Comparison of ENCODE assay signal across 29 cellular contexts in genomic region chr11:123558536-123559315, GRCh38.
DNase-seq lines count a peak whose midpoint lies in the region; TF ChIP-seq lines count a peak whose summit lies in the region.
"Had no signal": no experiment of that assay in that cellular context is flagged by ENCODE, and none has a peak within 500 bp of the region (broad histone marks: within the 10 kb centered on the region; RNA-seq: fewer than 3 reads in every experiment).

No MANE protein-coding gene starts in this region.

- H3K4me1 ChIP-seq in mammary epithelial cell (ENCODE audit: insufficient read depth, low read length), result no peaks in the 10 kb centered on the region
- H3K4me1 ChIP-seq in breast epithelium, result peaks cover 6 to 7% of the 10 kb centered on the region in 2 donors
- peaks cover 7% of the 10 kb centered on the region for H3K4me1 ChIP-seq in adipocyte (ENCODE audit: control insufficient read depth, insufficient read depth, low read length)
- no peaks in the 10 kb centered on the region for H3K4me1 ChIP-seq in mesenchymal stem cell (ENCODE audit: control insufficient read depth, insufficient read depth, low read depth, low read length)
- H3K4me1 ChIP-seq in neuronal stem cell (ENCODE audit: control insufficient read depth in 2 of 2, insufficient read depth in 1 of 2, low read depth in 1 of 2, low read length in 2 of 2), result peaks cover 10 to 25% of the 10 kb centered on the region in 2 donors
- H3K4me1 ChIP-seq: foreskin keratinocyte, uterus had no signal

- H3K27me3 ChIP-seq in mammary epithelial cell (ENCODE audit: insufficient read depth, low read length) (peaks cover 9% of the 10 kb centered on the region), breast epithelium (no peaks in the 10 kb centered on the region), adipocyte (replicated peaks; ENCODE audit: control insufficient read depth, insufficient read depth, low read length) (no peaks in the 10 kb centered on the region), mesenchymal stem cell (ENCODE audit: control insufficient read depth in 1 of 2, insufficient read depth in 1 of 2, low read length in 2 of 2) (peaks cover 0 to 5% of the 10 kb centered on the region in 2 experiments), neuronal stem cell (ENCODE audit: control insufficient read depth in 3 of 3, insufficient read depth in 3 of 3, low read depth in 1 of 3, low read length in 3 of 3) (no peaks in the 10 kb centered on the region)
- H3K27me3 ChIP-seq: neutrophil, sigmoid colon, suprapubic skin, uterus had no signal

- intact Hi-C loops in mammary epithelial cell (cut with micrococcal nuclease), result no loop called here
- intact Hi-C loops in breast epithelium (cut with DNase I; ENCODE audit: low total_unique reads), result no loop called here

- H2BK120ac ChIP-seq in mesenchymal stem cell (ENCODE audit: low read depth, low read length) (no peak overlapping the region), neuronal stem cell (ENCODE audit: low read depth, low read length) (no peak overlapping the region)

- H3K14ac ChIP-seq in mesenchymal stem cell (ENCODE audit: low read length in 2 of 2) (no peak overlapping the region), neuronal stem cell (ENCODE audit: low read length) (no peak overlapping the region)

- H3K18ac ChIP-seq in mesenchymal stem cell (ENCODE audit: low read depth in 1 of 2, low read length in 2 of 2) (no peak overlapping the region), neuronal stem cell (ENCODE audit: low read length) (no peak overlapping the region)

- dilution Hi-C loops in mammary epithelial cell (cut with HindIII; ENCODE audit: low sequenced_read_pairs), result no loop called here

- H3K36me3 ChIP-seq in mammary epithelial cell (ENCODE audit: insufficient read depth, low read length) (no peaks in the 10 kb centered on the region), breast epithelium (no peaks in the 10 kb centered on the region), adipocyte (ENCODE audit: control insufficient read depth, insufficient read depth, low read length, severe bottlenecking) (no peaks in the 10 kb centered on the region), mesenchymal stem cell (ENCODE audit: control insufficient read depth in 1 of 2, insufficient read depth in 2 of 2, low read depth in 1 of 2, low read length in 2 of 2) (no peaks in the 10 kb centered on the region), neuronal stem cell (replicated peaks in 1 of 2; ENCODE audit: control insufficient read depth in 2 of 2, insufficient read depth in 2 of 2, low read length in 2 of 2) (no peaks in the 10 kb centered on the region)
- H3K36me3 ChIP-seq: neutrophil, sigmoid colon, suprapubic skin, uterus had no signal

- no peak for TF ChIP-seq POLR2A in breast epithelium (IDR thresholded peaks at IDR 0.05)

- H3K79me2 ChIP-seq in mammary epithelial cell (ENCODE audit: insufficient read depth, low read length), result no peaks in the 10 kb centered on the region

- H3K79me1 ChIP-seq in mesenchymal stem cell (replicated peaks; ENCODE audit: low read length, poor library complexity, severe bottlenecking), result peaks cover 2% of the 10 kb centered on the region
- no peaks in the 10 kb centered on the region for H3K79me1 ChIP-seq in neuronal stem cell (ENCODE audit: low read depth, low read length)

- H3K4ac ChIP-seq in mesenchymal stem cell (ENCODE audit: low read depth in 1 of 2, low read length in 2 of 2), result no peak overlapping the region
- no peak overlapping the region for H3K4ac ChIP-seq in neuronal stem cell (ENCODE audit: low read length)

- H2AK5ac ChIP-seq in mesenchymal stem cell (ENCODE audit: low read length, severe bottlenecking), result no peak overlapping the region
- no peak overlapping the region for H2AK5ac ChIP-seq in neuronal stem cell (ENCODE audit: low read depth, low read length)

- in situ Hi-C loops in mammary epithelial cell (cut with MboI; ENCODE audit: low sequenced_read_pairs in 2 of 2), result no loop called here

- H3K4me2 ChIP-seq in mammary epithelial cell (ENCODE audit: insufficient read depth, low read depth, low read length) (peak overlapping the region; percentile 11), mesenchymal stem cell (ENCODE audit: low read length, poor library complexity, severe bottlenecking) (no peak overlapping the region), neuronal stem cell (ENCODE audit: insufficient read depth, low read length, poor library complexity, severe bottlenecking) (no peak overlapping the region)
- H3K4me2 ChIP-seq: A549 had no signal

- H3K27ac ChIP-seq in mammary epithelial cell (ENCODE audit: insufficient read depth, low read depth, low read length), result no peak overlapping the region
- H3K27ac ChIP-seq in breast epithelium, result no peak overlapping the region
- H3K27ac ChIP-seq in mesenchymal stem cell (ENCODE audit: low read length, poor library complexity, severe bottlenecking), result no peak overlapping the region
- H3K27ac ChIP-seq in neuronal stem cell (replicated peaks; ENCODE audit: low read length), result no peak overlapping the region
- H3K27ac ChIP-seq: A549, coronary artery, foreskin keratinocyte, neutrophil, psoas muscle had no signal

- no peaks in the 10 kb centered on the region for H3K9me3 ChIP-seq in mammary epithelial cell (replicated peaks; ENCODE audit: insufficient read depth, low read length)
- H3K9me3 ChIP-seq in breast epithelium, result no peaks in the 10 kb centered on the region
- no peaks in the 10 kb centered on the region for H3K9me3 ChIP-seq in adipocyte (ENCODE audit: control insufficient read depth, low read length)
- H3K9me3 ChIP-seq in mesenchymal stem cell (ENCODE audit: control insufficient read depth, low read length), result no peaks in the 10 kb centered on the region
- H3K9me3 ChIP-seq in neuronal stem cell (replicated peaks in 1 of 2; ENCODE audit: control insufficient read depth in 2 of 2, insufficient read depth in 1 of 2, low read depth in 1 of 2, low read length in 2 of 2), result peaks cover 0 to 2% of the 10 kb centered on the region in 2 donors
- H3K9me3 ChIP-seq: A549, neutrophil, psoas muscle, sigmoid colon, suprapubic skin, uterus had no signal

- H2BK12ac ChIP-seq in mesenchymal stem cell (ENCODE audit: low read length in 2 of 2) (no peak overlapping the region), neuronal stem cell (ENCODE audit: low read length) (no peak overlapping the region)

- no peak overlapping the region for H2AFZ ChIP-seq in mammary epithelial cell (ENCODE audit: low read depth, low read length)
- no peak overlapping the region for H2AFZ ChIP-seq in mesenchymal stem cell (ENCODE audit: low read depth, low read length)
- H2AFZ ChIP-seq in neuronal stem cell (ENCODE audit: low read length), result no peak overlapping the region

- CTCF ChIA-PET in mammary epithelial cell (lab: Charles Lee; ENCODE audit: low non-redundant PET), result interaction anchor here (0.5 kb wide), 1 partner anchor 22 kb away, joined by 26 read pairs; no protein-coding TSS in a partner anchor

- BruUV-seq in mammary epithelial cell (replicated peaks; lab: Mats Ljungman, UMichigan), result no TSS peak

- no peak for TF ChIP-seq CTCF in mammary epithelial cell (conservative IDR thresholded peaks at IDR 0.05 in 1 of 2, IDR thresholded peaks at IDR 0.05 in 1 of 2; ENCODE audit: extremely low read depth in 1 of 2, insufficient read depth in 1 of 2, low read depth in 1 of 2, low read length in 2 of 2)
- TF ChIP-seq CTCF in breast epithelium (IDR thresholded peaks at IDR 0.05), result no peak

- H4K91ac ChIP-seq in mesenchymal stem cell (ENCODE audit: low read length) (no peak overlapping the region), neuronal stem cell (ENCODE audit: low read depth, low read length, poor library complexity) (no peak overlapping the region)

- WGBS in mammary epithelial cell (ENCODE audit: low coverage, missing lambda C conversion rate), result 12% methylated on average over 12 of the region's 12 CpGs
- WGBS in mesenchymal stem cell, result 93% methylated on average over 12 of the region's 12 CpGs
- no CpG with 5 or more reads among the region's 12 CpGs for WGBS in neuronal stem cell (ENCODE audit: extremely low coverage in 2 of 2, insufficient read length in 2 of 2, insufficient replicate concordance in 1 of 2), 2 donors

- no peak overlapping the region for H2BK15ac ChIP-seq in mesenchymal stem cell (ENCODE audit: low read depth, poor library complexity, severe bottlenecking)
- H2BK15ac ChIP-seq in neuronal stem cell (ENCODE audit: low read length), result no peak overlapping the region

- H4K20me1 ChIP-seq in mammary epithelial cell (ENCODE audit: insufficient read depth, low read length), result no peaks in the 10 kb centered on the region

- H3K23ac ChIP-seq in mesenchymal stem cell (ENCODE audit: low read length in 2 of 2), result no peak overlapping the region
- no peak overlapping the region for H3K23ac ChIP-seq in neuronal stem cell (ENCODE audit: low read depth, low read length, poor library complexity)

- H4K8ac ChIP-seq in mesenchymal stem cell (ENCODE audit: low read length) (no peak overlapping the region), neuronal stem cell (ENCODE audit: low read depth, low read length) (no peak overlapping the region)

- H2BK5ac ChIP-seq in mesenchymal stem cell (ENCODE audit: low read depth, low read length, poor library complexity, severe bottlenecking) (no peak overlapping the region), neuronal stem cell (ENCODE audit: low read length) (no peak overlapping the region)

- no peak overlapping the region for H3K4me3 ChIP-seq in mammary epithelial cell (replicated peaks in 1 of 3; ENCODE audit: insufficient read depth in 1 of 3, low read depth in 2 of 3, low read length in 3 of 3)
- H3K4me3 ChIP-seq in breast epithelium, result peak overlapping the region in 1 of 3 donors; percentile 41
- H3K4me3 ChIP-seq in adipocyte (ENCODE audit: low read length), result peak overlapping the region; percentile 52
- peak overlapping the region in 1 of 2 experiments; percentile 76 for H3K4me3 ChIP-seq in mesenchymal stem cell (ENCODE audit: insufficient read depth in 1 of 2, low read depth in 1 of 2, low read length in 2 of 2)
- H3K4me3 ChIP-seq in neuronal stem cell (ENCODE audit: low read length in 2 of 2), result no peak overlapping the region
- H3K4me3 ChIP-seq: A549, lung had no signal

- DNase-seq in mammary epithelial cell (no peak), breast epithelium (ENCODE audit: low spot score in 2 of 2) (no peak), adipocyte (ENCODE audit: low read depth) (no peak), mesenchymal stem cell (no peak), activated gamma-delta T cell (lab: John Stamatoyannopoulos, UW) (no peak), neuronal stem cell (ENCODE audit: low spot score) (no peak), NCI-H2029 treated with DMSO at 0.1 percent for 48 hours (lab: John Stamatoyannopoulos, UW) (no peak)
- DNase-seq in stimulated activated CD4-positive, alpha-beta T cell treated with anti-CD3 and anti-CD28 coated beads, Interleukin-12 subunit alpha, Interleukin-12 subunit beta, amount 100 ng/mL, for 4 hours, result no peak
- DNase-seq: activated CD4-positive, alpha-beta T cell treated with anti-CD3 and anti-CD28 coated beads, Interleukin-2, amount 10 ng/mL, durations not matched to agents 7 days and 5 days; activated naive CD4-positive, alpha-beta T cell; activated T-cell treated with anti-CD3 and anti-CD28 coated beads, Interleukin-2, amount 50 U/mL, for 48 hours; amniotic stem cell; CD8-positive, alpha-beta T cell; foreskin keratinocyte; GDM1; HCEC 1CT; KBM-7; NCI-H146; psoas muscle; SIG-M5; sigmoid colon; stimulated activated CD4-positive, alpha-beta T cell treated with anti-CD3 and anti-CD28 coated beads, Interleukin-15, amount 100 ng/mL, for 24 hours; stimulated activated naive CD4-positive, alpha-beta T cell; uterus had no signal

- no peak overlapping the region for H3K9ac ChIP-seq in mammary epithelial cell (ENCODE audit: insufficient read depth, low read length)
- peak overlapping the region; percentile 39 for H3K9ac ChIP-seq in adipocyte (ENCODE audit: low read length)
- peak overlapping the region; percentile 88 for H3K9ac ChIP-seq in mesenchymal stem cell (ENCODE audit: low read length)
- no peak overlapping the region for H3K9ac ChIP-seq in neuronal stem cell (ENCODE audit: low read depth, low read length, poor library complexity)

Comparison
In these comparisons a context has a peak if more than half of its experiments do, and no peak if none do; other contexts are left out.
1. H3K9ac ChIP-seq: peak in adipocyte (single experiment) and mesenchymal stem cell (single experiment); none in mammary epithelial cell (single experiment) and neuronal stem cell (single experiment).